Comparison of ENCODE assay signal across 23 cellular contexts in the genomic region with DNA sequence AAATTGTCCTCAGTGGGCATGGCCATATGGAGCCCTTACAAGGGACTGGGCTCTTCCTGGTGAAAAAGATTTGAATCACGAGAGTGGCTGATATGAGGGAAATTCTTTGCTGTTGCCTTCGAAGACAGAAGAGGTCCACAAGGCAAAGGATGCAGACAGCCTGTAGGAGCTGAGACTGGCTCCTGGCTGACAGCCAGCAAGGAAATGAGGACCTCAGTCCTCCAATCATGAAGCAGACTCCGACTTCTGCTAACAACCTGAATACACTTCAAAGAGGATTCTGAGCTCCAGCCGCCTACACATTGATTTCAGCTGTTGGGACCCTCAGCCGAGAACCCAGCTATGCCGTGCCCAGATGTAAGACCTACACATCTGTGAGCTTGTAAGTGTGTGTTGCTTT. TPM values are rescaled to one million over a fixed set of nuclear protein-coding genes. Genes with fewer than 3 reads are reported as not detected.
DNase-seq lines count a peak whose midpoint lies in the region; ATAC-seq and TF ChIP-seq lines count a peak whose summit lies in the region.
"Had no signal": no experiment of that assay in that cellular context is flagged by ENCODE, and none has a peak within 500 bp of the region (broad histone marks: within the 10 kb centered on the region; RNA-seq: fewer than 3 reads in every experiment).

No MANE protein-coding gene starts in this region.

- H3K27ac Mint-ChIP-seq in CD8-positive, alpha-beta T cell = no peak overlapping the region
- H3K27ac Mint-ChIP-seq: activated T-helper 1 cell treated with anti-CD3 and anti-CD28 coated beads, Interleukin-12 subunit alpha, Interleukin-12 subunit beta, Interleukin-2, Interleukin-4 antibody, amounts not matched to agents 30 ng/mL and 10 ng/mL and 1 ng/mL, durations not matched to agents 14 hours and 24 hours and 36 hours; natural killer cell; progenitor cell of endocrine pancreas had no signal

- no peaks in the 10 kb centered on the region for H3K9me3 Mint-ChIP-seq in CD8-positive, alpha-beta T cell
- H3K9me3 Mint-ChIP-seq: activated T-helper 1 cell treated with anti-CD3 and anti-CD28 coated beads, Interleukin-12 subunit alpha, Interleukin-12 subunit beta, Interleukin-2, Interleukin-4 antibody, amounts not matched to agents 30 ng/mL and 10 ng/mL and 1 ng/mL, durations not matched to agents 14 hours and 24 hours and 36 hours; natural killer cell had no signal

- intact Hi-C loops in left colon (cut with DNase I, micrococcal nuclease) (no loop called here), lower leg skin (cut with DNase I; ENCODE audit: low total_unique reads) (no loop called here)
- intact Hi-C loops in CD8-positive, alpha-beta T cell (cut with DNase I, micrococcal nuclease) = no loop called here

- H3K4me3 ChIP-seq in H7 (ENCODE audit: insufficient read depth, low read depth, low read length) (no peak overlapping the region), lower leg skin (ENCODE audit: low read depth, poor library complexity, severe bottlenecking) (no peak overlapping the region)
- no peak overlapping the region for H3K4me3 ChIP-seq in CD8-positive, alpha-beta T cell (ENCODE audit: low read depth, low read length)
- H3K4me3 ChIP-seq: breast epithelium, uterus had no signal

- peaks cover 41% of the 10 kb centered on the region for H3K27me3 ChIP-seq in H7 (ENCODE audit: control insufficient read depth, insufficient read depth, low read length)
- H3K27me3 ChIP-seq in CD8-positive, alpha-beta T cell (ENCODE audit: insufficient read depth, low read length) = peaks cover 3% of the 10 kb centered on the region

- ATAC-seq in left colon (peak; percentile 59), HG03342 (IDR thresholded peaks at IDR 0.05; ENCODE audit: unreplicated experiment) (no peak)
- no peak for ATAC-seq in CD8-positive, alpha-beta T cell
- ATAC-seq: HepG2, natural killer cell, SK-N-SH treated with all-trans-retinoic acid at 6 μM for 48 hours had no signal

- CTCF ChIA-PET in CD8-positive, alpha-beta T cell (lab: Charles Lee) = no interaction called here

- H3K27me3 Mint-ChIP-seq in CD8-positive, alpha-beta T cell (ENCODE audit: low read depth) = peaks cover 60% of the 10 kb centered on the region

- peaks cover 14% of the 10 kb centered on the region for H3K4me1 Mint-ChIP-seq in CD8-positive, alpha-beta T cell (ENCODE audit: low read depth)

- TF ChIP-seq POLR2A in lower leg skin (IDR thresholded peaks at IDR 0.05) = no peak

- no peak for TF ChIP-seq CTCF in CD8-positive, alpha-beta T cell (IDR thresholded peaks at IDR 0.05)
- TF ChIP-seq CTCF in lower leg skin (IDR thresholded peaks at IDR 0.05) = no peak

- H3K27ac ChIP-seq in CD8-positive, alpha-beta T cell (ENCODE audit: low read depth, low read length) = no peak overlapping the region
- H3K27ac ChIP-seq: breast epithelium, uterus had no signal

- POLR2A ChIA-PET in CD8-positive, alpha-beta T cell (lab: Charles Lee) = no interaction called here

- DNase-seq in H7 (peak; percentile 6), NCI-H1417 (lab: John Stamatoyannopoulos, UW) (peak; percentile 11 to 91 (median 65)), NCI-H345 treated with DMSO at 0.1 percent for 48 hours (lab: John Stamatoyannopoulos, UW; ENCODE audit: unreplicated experiment) (peak; percentile 20), left colon (peak in 1 of 2 donors; percentile 41), lower leg skin (ENCODE audit: low spot score in 2 of 2) (no peak)
- no peak for DNase-seq in CD8-positive, alpha-beta T cell
- DNase-seq: activated CD4-positive, alpha-beta T cell treated with anti-CD3 and anti-CD28 coated beads for 1 hour; dermis blood vessel endothelial cell; kidney glomerular epithelial cell; mesendoderm; natural killer cell; stimulated activated CD4-positive, alpha-beta T cell treated with anti-CD3 and anti-CD28 coated beads, Interleukin-4, amount 100 ng/mL, for 1 hour; T1000; uterus had no signal

- no peaks in the 10 kb centered on the region for H3K4me1 ChIP-seq in CD8-positive, alpha-beta T cell (ENCODE audit: insufficient read depth, low read length)
- H3K4me1 ChIP-seq: breast epithelium had no signal

- no peaks in the 10 kb centered on the region for H3K36me3 ChIP-seq in H7 (replicated peaks; ENCODE audit: control insufficient read depth, insufficient read depth, low read length)
- H3K36me3 ChIP-seq in CD8-positive, alpha-beta T cell (ENCODE audit: insufficient read depth, low read length) = no peaks in the 10 kb centered on the region
- H3K36me3 ChIP-seq: breast epithelium, uterus had no signal

- H3K36me3 Mint-ChIP-seq in CD8-positive, alpha-beta T cell = no peaks in the 10 kb centered on the region
- H3K36me3 Mint-ChIP-seq: natural killer cell had no signal

- H3K9me3 ChIP-seq in CD8-positive, alpha-beta T cell (ENCODE audit: low read length) = no peaks in the 10 kb centered on the region
- H3K9me3 ChIP-seq: breast epithelium, uterus had no signal

- no peak overlapping the region for H3K4me3 Mint-ChIP-seq in CD8-positive, alpha-beta T cell
- H3K4me3 Mint-ChIP-seq: activated T-helper 1 cell treated with anti-CD3 and anti-CD28 coated beads, Interleukin-12 subunit alpha, Interleukin-12 subunit beta, Interleukin-2, Interleukin-4 antibody, amounts not matched to agents 30 ng/mL and 10 ng/mL and 1 ng/mL, durations not matched to agents 14 hours and 24 hours and 36 hours; natural killer cell had no signal

- WGBS in lower leg skin, 2 donors = 33 to 45% methylated on average over 6 of the region's 6 CpGs

RNA-seq across cellular contexts. Expression of a gene that starts 3.0 kb away (rescaled TPM):
- total RNA-seq in H7 (2014; rRNA removed; shearing (Covaris generic)) = 0.38 and 0.52 TPM in 2 replicates
- total RNA-seq in left colon = under 1 TPM; 0.58 to 0.59 TPM
- not detected for total RNA-seq in CD8-positive, alpha-beta T cell
- not detected for total RNA-seq in lower leg skin
- total RNA-seq: activated CD8-positive, alpha-beta memory T cell treated with anti-CD3 and anti-CD28 coated beads for 36 hours; activated T-helper 1 cell treated with anti-CD3 and anti-CD28 coated beads, Interleukin-12 subunit alpha, Interleukin-12 subunit beta, Interleukin-2, Interleukin-4 antibody, amounts not matched to agents 30 ng/mL and 10 ng/mL and 1 ng/mL, durations not matched to agents 14 hours and 24 hours and 36 hours; dermis blood vessel endothelial cell; epithelial cell of proximal tubule; MCF 10A had no signal

Comparison
In these comparisons a context has a peak if more than half of its experiments do, and no peak if none do; other contexts are left out.
1. DNase-seq: peak in H7 (single experiment), NCI-H1417 (3 of 3) and NCI-H345 treated with DMSO at 0.1 percent for 48 hours (single experiment); none in CD8-positive, alpha-beta T cell (0 of 7) and lower leg skin (0 of 2).